Comparison of ENCODE assay signal across 8 cellular contexts in genomic region chr19:52028027-52028779, GRCh38. TPM values are rescaled to one million over a fixed set of nuclear protein-coding genes. Genes with fewer than 3 reads are reported as not detected.
DNase-seq lines count a peak whose midpoint lies in the region; TF ChIP-seq lines count a peak whose summit lies in the region.

ZNF614 (minus strand) TSS chr19:52028379; CDS start chr19:52025745, 2,634 bp downstream.

- H3K79me2 ChIP-seq in H9 (ENCODE audit: insufficient read depth, low read length) = peaks cover 5% of the 10 kb centered on the region; the same call in 1 of the 2 replicates

- H3K4me3 ChIP-seq in MG63 = peak within 1 kb of the TSS; percentile 82

- no peaks in the 10 kb centered on the region for H3K23me2 ChIP-seq in H9 (ENCODE audit: insufficient read length, low read depth, low read length, poor library complexity, severe bottlenecking)

- H2BK20ac ChIP-seq in H9 (ENCODE audit: low read depth, low read length, poor library complexity, severe bottlenecking) = no peak within 1 kb of the TSS

- peaks cover 4% of the 10 kb centered on the region; the same call in 1 of the 2 replicates for H3K27me3 Mint-ChIP-seq in H9 (ENCODE audit: low read depth)

- peak within 1 kb of the TSS; percentile 97 to 99 (median 99) for H3K27ac Mint-ChIP-seq in H9

- no peak for TF ChIP-seq CTCF in H9 (conservative IDR thresholded peaks at IDR 0.05)

- H3T11ph ChIP-seq in H9 (ENCODE audit: low read length) = no peak within 1 kb of the TSS

- H3K4me3 Mint-ChIP-seq in H9 = peak within 1 kb of the TSS; percentile 98 to 99

- H4K8ac ChIP-seq in H9 (replicated peaks; ENCODE audit: insufficient read length, low read depth, low read length) = no peak within 1 kb of the TSS

- H4K5ac ChIP-seq in H9 (ENCODE audit: insufficient read length, low read depth, low read length) = no peak within 1 kb of the TSS

- H3K36me3 ChIP-seq in MG63 = peaks cover 61% of the 10 kb centered on the region

- H2BK5ac ChIP-seq in H9 (ENCODE audit: insufficient read length, low read length) = peak within 1 kb of the TSS; percentile 4

- no peaks in the 10 kb centered on the region for H4K20me1 ChIP-seq in H9 (ENCODE audit: control insufficient read depth, insufficient read depth, insufficient read length)

- H3K4me1 ChIP-seq in H9 (ENCODE audit: insufficient read depth, low read length) = no peaks in the 10 kb centered on the region

- H3K56ac ChIP-seq in H9 (ENCODE audit: insufficient read length, low read depth, low read length) = no peak within 1 kb of the TSS

- H2AFZ ChIP-seq in H9 (ENCODE audit: low read length) = peak within 1 kb of the TSS; percentile 76

- H3K4me2 ChIP-seq in H9 (ENCODE audit: insufficient read depth, insufficient read length, low read length) = peak within 1 kb of the TSS; percentile 57

- H2BK12ac ChIP-seq in H9 (ENCODE audit: insufficient read length, low read depth, low read length) = no peak within 1 kb of the TSS

- H3K27ac ChIP-seq in H9 (ENCODE audit: insufficient read length, low read depth, low read length) (peak within 1 kb of the TSS; percentile 37), substantia nigra (ENCODE audit: low read depth, low read length, poor library complexity, severe bottlenecking) (peak within 1 kb of the TSS; percentile 92)

- no peak within 1 kb of the TSS for H3K4ac ChIP-seq in H9 (ENCODE audit: low read depth, low read length)

- H3K4me1 Mint-ChIP-seq in H9 = peaks cover 15% of the 10 kb centered on the region in 2 experiments

- no peak within 1 kb of the TSS for H4K91ac ChIP-seq in H9 (ENCODE audit: insufficient read length, low read depth, low read length)

- no CpG with 5 or more reads among the region's 53 CpGs for WGBS in H9 (ENCODE audit: extremely low coverage, insufficient read length, low lambda C conversion rate)

- peaks cover 25 to 50% of the 10 kb centered on the region in 2 experiments for H3K9me3 Mint-ChIP-seq in H9

- peaks cover 51 to 76% (median 53%) of the 10 kb centered on the region in 3 experiments for H3K36me3 Mint-ChIP-seq in H9 (ENCODE audit: insufficient read depth in 1 of 3, low read depth in 3 of 3)

- H2BK15ac ChIP-seq in H9 (ENCODE audit: low read depth, low read length) = no peak within 1 kb of the TSS

- H2AK5ac ChIP-seq in H9 (ENCODE audit: insufficient read length, low read length) = no peak within 1 kb of the TSS

- H3K27me3 ChIP-seq in H9 (ENCODE audit: insufficient read depth, low read length) (no peaks in the 10 kb centered on the region), MG63 (no peaks in the 10 kb centered on the region)

- peak within 1 kb of the TSS; percentile 85 for H3K18ac ChIP-seq in H9 (ENCODE audit: insufficient read length, low read depth, low read length)

- DNase-seq in GDM1 (lab: John Stamatoyannopoulos, UW) (peak; percentile 75), H9 (peak; percentile 86), MG63 (peak; percentile 88), SK-N-DZ (ENCODE audit: low spot score) (peak; percentile 71), germinal center (ENCODE audit: low spot score) (peak; percentile 84), non-pigmented ciliary epithelial cell (ENCODE audit: low read depth) (peak; percentile 44), substantia nigra (lab: John Stamatoyannopoulos, UW) (peak; percentile 42 to 92 (median 85))
- peak; percentile 86 for DNase-seq in activated naive CD4-positive, alpha-beta T cell treated with anti-CD3 and anti-CD28 coated beads, Interleukin-2, amount 50 U/mL, for 16 hours

- H3K9me3 ChIP-seq in H9 (ENCODE audit: control insufficient read depth, low read depth, low read length) = peaks cover 5% of the 10 kb centered on the region
- H3K9me3 ChIP-seq in MG63 = peaks cover 37% of the 10 kb centered on the region

- peak within 1 kb of the TSS; percentile 95 for H3K9ac ChIP-seq in H9 (ENCODE audit: extremely low read depth, insufficient read length, low read length)

- H2BK120ac ChIP-seq in H9 (ENCODE audit: low read depth, low read length, poor library complexity, severe bottlenecking) = no peak within 1 kb of the TSS

- H3K14ac ChIP-seq in H9 (ENCODE audit: insufficient read depth, low read length) = peak within 1 kb of the TSS; percentile 83

- H3K79me1 ChIP-seq in H9 (ENCODE audit: insufficient read depth, low read depth, low read length, poor library complexity, severe bottlenecking) = no peaks in the 10 kb centered on the region

- no peak within 1 kb of the TSS for H3K23ac ChIP-seq in H9 (ENCODE audit: insufficient read length, low read depth, low read length)

RNA-seq across cellular contexts. Expression of gene ZNF614, which starts in this region (rescaled TPM):
- total RNA-seq in H9 (2021) = 23.1 and 25.0 TPM in 2 replicates
- 3.1 and 9.7 TPM in 2 replicates for total RNA-seq in MG63 (2014; rRNA removed; shearing (Covaris generic); ENCODE audit: low replicate concordance)
- polyA plus RNA-seq in SK-N-DZ (2014; cell fraction: cytosol; rRNA removed) = 5.3 and 6.3 TPM in 2 replicates
- polyA plus RNA-seq in SK-N-DZ (2014; cell fraction: nucleus; rRNA removed) = 3.8 and 5.0 TPM in 2 replicates

Comparison
In these comparisons a context has a peak if more than half of its experiments do, and no peak if none do; other contexts are left out.
1. Peak in every context shown above with its lines: DNase-seq, H3K4me3 ChIP-seq and H3K27ac ChIP-seq.